20 cellular contexts compared by ENCODE assay signal in the genomic region with DNA sequence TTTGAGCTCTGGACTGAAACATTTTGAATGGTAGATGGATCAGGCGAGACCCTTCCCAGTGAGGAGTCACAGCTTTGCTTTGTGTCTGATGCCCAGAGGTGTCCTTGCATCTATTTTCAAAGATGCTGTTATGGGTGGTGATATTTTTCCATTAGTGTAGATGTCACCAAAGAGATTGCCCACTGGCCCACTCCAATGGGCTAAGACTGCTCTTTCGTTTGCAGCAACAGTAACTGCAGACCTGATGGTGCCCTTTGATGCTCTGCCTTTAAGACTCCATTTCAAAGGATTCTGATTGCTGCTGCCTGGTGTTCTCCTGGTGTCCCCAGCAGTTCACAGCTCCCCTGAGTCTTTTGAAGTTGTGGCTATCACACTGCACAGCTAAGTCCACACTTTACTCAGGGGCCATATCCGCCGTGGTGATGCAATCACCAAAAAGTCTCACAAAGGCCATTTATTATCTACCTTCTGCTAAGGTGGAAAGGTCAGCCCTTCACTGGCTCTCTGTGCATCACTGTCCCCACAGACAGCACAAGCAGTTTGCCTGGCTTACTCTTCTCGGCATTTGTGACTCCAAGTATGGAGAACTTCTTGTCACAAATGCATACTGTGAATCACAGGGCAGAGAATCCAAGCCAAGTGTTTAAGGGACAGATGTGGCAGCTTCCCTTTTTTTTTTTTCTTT. TPM values are rescaled to one million over a fixed set of nuclear protein-coding genes. Genes with fewer than 3 reads are reported as not detected.
"Had no signal": no experiment of that assay in that cellular context is flagged by ENCODE, and none has a peak within 500 bp of the region (broad histone marks: within the 10 kb centered on the region; RNA-seq: fewer than 3 reads in every experiment).

No MANE protein-coding gene starts in this region.

- H3K4me1 ChIP-seq: colonic mucosa, thyroid gland had no signal

- H3K27me3 Mint-ChIP-seq: brain had no signal

- H3K27ac Mint-ChIP-seq: activated naive CD8-positive, alpha-beta T cell treated with anti-CD3 and anti-CD28 coated beads, Interleukin-2, amount 10 ng/mL, durations not matched to agents 7 days and 5 days; stimulated activated memory B cell treated with anti-CD40 and anti-IgM and Interleukin-4, amounts not matched to agents 10 μg/mL and 1 μg/mL and 100 μg/mL, for 72 hours had no signal

- H3K36me3 Mint-ChIP-seq: activated naive CD8-positive, alpha-beta T cell treated with anti-CD3 and anti-CD28 coated beads, Interleukin-2, amount 10 ng/mL, durations not matched to agents 7 days and 5 days; brain; naive thymus-derived CD4-positive, alpha-beta T cell; stimulated activated memory B cell treated with anti-CD40 and anti-IgM and Interleukin-4, amounts not matched to agents 10 μg/mL and 1 μg/mL and 100 μg/mL, for 72 hours had no signal

- ATAC-seq: activated CD4-positive, CD25-positive, alpha-beta regulatory T cell treated with anti-CD3 and anti-CD28 coated beads, Interleukin-2, amount 50 U/mL, for 24 hours; naive thymus-derived CD4-positive, alpha-beta T cell; stimulated activated memory B cell treated with anti-CD40 and anti-IgM and Interleukin-4, amounts not matched to agents 10 μg/mL and 1 μg/mL and 100 μg/mL, for 72 hours had no signal

- H3K4me3 ChIP-seq: colonic mucosa, lung, thyroid gland had no signal

- H3K27me3 ChIP-seq: colonic mucosa, thyroid gland had no signal

- H3K9me3 Mint-ChIP-seq: activated naive CD8-positive, alpha-beta T cell treated with anti-CD3 and anti-CD28 coated beads, Interleukin-2, amount 10 ng/mL, durations not matched to agents 7 days and 5 days; stimulated activated memory B cell treated with anti-CD40 and anti-IgM and Interleukin-4, amounts not matched to agents 10 μg/mL and 1 μg/mL and 100 μg/mL, for 72 hours had no signal

- H3K4me1 Mint-ChIP-seq: activated naive CD8-positive, alpha-beta T cell treated with anti-CD3 and anti-CD28 coated beads, Interleukin-2, amount 10 ng/mL, durations not matched to agents 7 days and 5 days; naive thymus-derived CD4-positive, alpha-beta T cell; stimulated activated memory B cell treated with anti-CD40 and anti-IgM and Interleukin-4, amounts not matched to agents 10 μg/mL and 1 μg/mL and 100 μg/mL, for 72 hours had no signal

- H3K4me3 Mint-ChIP-seq: activated naive CD8-positive, alpha-beta T cell treated with anti-CD3 and anti-CD28 coated beads, Interleukin-2, amount 10 ng/mL, durations not matched to agents 7 days and 5 days; brain; naive thymus-derived CD4-positive, alpha-beta T cell; stimulated activated memory B cell treated with anti-CD40 and anti-IgM and Interleukin-4, amounts not matched to agents 10 μg/mL and 1 μg/mL and 100 μg/mL, for 72 hours had no signal

- H3K9me3 ChIP-seq: colonic mucosa, thyroid gland had no signal

- H3K27ac ChIP-seq: colonic mucosa, thyroid gland had no signal

- H3K36me3 ChIP-seq: colonic mucosa, thyroid gland had no signal

- DNase-seq: activated CD4-positive, alpha-beta T cell treated with anti-CD3 and anti-CD28 coated beads, Interleukin-2, amount 50 U/mL, for 4 hours; activated naive CD4-positive, alpha-beta T cell; activated naive CD8-positive, alpha-beta T cell treated with anti-CD3 and anti-CD28 coated beads, Interleukin-2, amount 10 ng/mL, durations not matched to agents 7 days and 5 days; activated T-cell treated with anti-CD3 and anti-CD28 coated beads for 4 hours; central memory CD4-positive, alpha-beta T cell; colonic mucosa; islet precursor cell; naive thymus-derived CD4-positive, alpha-beta T cell; nucleus accumbens; posterior cingulate gyrus; retina; stimulated activated CD4-positive, alpha-beta T cell treated with anti-CD3 and anti-CD28 coated beads, Interleukin-2, amount 100 ng/mL, for 48 hours; thyroid gland had no signal

RNA-seq across cellular contexts. Expression of a gene that starts 56.4 kb away (rescaled TPM):
- total RNA-seq: activated naive CD8-positive, alpha-beta T cell treated with anti-CD3 and anti-CD28 coated beads, Interleukin-2, amount 10 ng/mL, durations not matched to agents 7 days and 5 days; colonic mucosa; lung; mononuclear cell; naive thymus-derived CD4-positive, alpha-beta T cell; skeletal muscle tissue; thyroid gland; urinary bladder had no signal
